ENCODE assay signal across 33 cellular contexts in genomic region chr17:74396567-74396966, GRCh38. TPM values are rescaled to one million over a fixed set of nuclear protein-coding genes. Genes with fewer than 3 reads are reported as not detected.
"Had no signal": no experiment of that assay in that cellular context is flagged by ENCODE, and none has a peak within 500 bp of the region (broad histone marks: within the 10 kb centered on the region; RNA-seq: fewer than 3 reads in every experiment).

No MANE protein-coding gene starts in this region.

- H3K27ac ChIP-seq: left lung, lower lobe of right lung, ovary, sigmoid colon, tibial nerve, uterus had no signal

- H3K4me1 Mint-ChIP-seq: naive thymus-derived CD8-positive, alpha-beta T cell; stimulated activated memory B cell treated with anti-CD40 and anti-IgM and Interleukin-4, amounts not matched to agents 10 μg/mL and 1 μg/mL and 100 μg/mL, for 72 hours; stimulated activated naive CD8-positive, alpha-beta T cell treated with anti-CD3 and anti-CD28 coated beads, Interleukin-15, amount 100 ng/mL, for 72 hours had no signal

- H3K36me3 ChIP-seq: left lung, lower lobe of right lung, ovary, sigmoid colon, tibial nerve, uterus had no signal

- H3K27ac Mint-ChIP-seq: naive thymus-derived CD8-positive, alpha-beta T cell; progenitor cell of endocrine pancreas; stimulated activated memory B cell treated with anti-CD40 and anti-IgM and Interleukin-4, amounts not matched to agents 10 μg/mL and 1 μg/mL and 100 μg/mL, for 72 hours; stimulated activated naive CD8-positive, alpha-beta T cell treated with anti-CD3 and anti-CD28 coated beads, Interleukin-15, amount 100 ng/mL, for 72 hours; type B pancreatic cell had no signal

- H3K9me3 Mint-ChIP-seq: immature natural killer cell; naive thymus-derived CD8-positive, alpha-beta T cell; stimulated activated memory B cell treated with anti-CD40 and anti-IgM and Interleukin-4, amounts not matched to agents 10 μg/mL and 1 μg/mL and 100 μg/mL, for 72 hours; stimulated activated naive CD8-positive, alpha-beta T cell treated with anti-CD3 and anti-CD28 coated beads, Interleukin-15, amount 100 ng/mL, for 72 hours; type B pancreatic cell had no signal

- H3K36me3 Mint-ChIP-seq: immature natural killer cell; naive thymus-derived CD8-positive, alpha-beta T cell; stimulated activated memory B cell treated with anti-CD40 and anti-IgM and Interleukin-4, amounts not matched to agents 10 μg/mL and 1 μg/mL and 100 μg/mL, for 72 hours; type B pancreatic cell had no signal

- H3K4me3 Mint-ChIP-seq: immature natural killer cell; naive thymus-derived CD8-positive, alpha-beta T cell; stimulated activated memory B cell treated with anti-CD40 and anti-IgM and Interleukin-4, amounts not matched to agents 10 μg/mL and 1 μg/mL and 100 μg/mL, for 72 hours; stimulated activated naive CD8-positive, alpha-beta T cell treated with anti-CD3 and anti-CD28 coated beads, Interleukin-15, amount 100 ng/mL, for 72 hours; type B pancreatic cell had no signal

- FAIRE-seq: islet of Langerhans, kidney had no signal

- H3K9me3 ChIP-seq: left lung, lower lobe of right lung, ovary, sigmoid colon, uterus had no signal

- ATAC-seq: left colon; left lung; lower lobe of right lung; naive thymus-derived CD8-positive, alpha-beta T cell; right cardiac atrium; stimulated activated memory B cell treated with anti-CD40 and anti-IgM and Interleukin-4, amounts not matched to agents 10 μg/mL and 1 μg/mL and 100 μg/mL, for 72 hours; stimulated activated naive CD8-positive, alpha-beta T cell treated with anti-CD3 and anti-CD28 coated beads, Interleukin-15, amount 100 ng/mL, for 72 hours had no signal

- H3K27me3 Mint-ChIP-seq: stimulated activated naive CD8-positive, alpha-beta T cell treated with anti-CD3 and anti-CD28 coated beads, Interleukin-15, amount 100 ng/mL, for 72 hours; type B pancreatic cell had no signal

- H3K4me3 ChIP-seq: left lung, lower lobe of right lung, ovary, sigmoid colon, smooth muscle cell, tibial nerve, uterus had no signal

- DNase-seq: hypothalamus; immature natural killer cell; kidney; left colon; left lung; lower lobe of right lung; mammary epithelial cell; mesenchymal stem cell; naive thymus-derived CD8-positive, alpha-beta T cell; ovary; retina; right cardiac atrium; sigmoid colon; stimulated activated CD4-positive, alpha-beta T cell treated with anti-CD3 and anti-CD28 coated beads, Interleukin-1b, Interleukin-23, amount 100 ng/mL, for 48 hours; stimulated activated CD4-positive, alpha-beta T cell treated with anti-CD3 and anti-CD28 coated beads, Interleukin-2, amount 100 ng/mL, for 48 hours; stimulated activated CD4-positive, alpha-beta T cell treated with anti-CD3 and anti-CD28 coated beads, Interleukin-4, amount 100 ng/mL, for 4 hours; stimulated activated CD8-positive, alpha-beta memory T cell treated with anti-CD3 and anti-CD28 coated beads, Interleukin-4, amount 100 ng/mL, for 48 hours; stimulated activated naive CD4-positive, alpha-beta T cell treated with Interleukin-2 at 50 U/mL for 16 hours; stimulated activated naive CD8-positive, alpha-beta T cell treated with anti-CD3 and anti-CD28 coated beads, Interleukin-15, amount 100 ng/mL, for 72 hours; substantia nigra; uterus had no signal

- H3K4me2 ChIP-seq: smooth muscle cell had no signal

- H3K27me3 ChIP-seq: left lung, ovary, sigmoid colon, tibial nerve, uterus had no signal

- H3K4me1 ChIP-seq: left lung, lower lobe of right lung, sigmoid colon, tibial nerve, uterus had no signal

RNA-seq across cellular contexts. Expression of gene GPR142, which starts 29.3 kb away (rescaled TPM):
- total RNA-seq: kidney; left lung; lower lobe of right lung; mammary epithelial cell; naive thymus-derived CD8-positive, alpha-beta T cell; omental fat pad; right cardiac atrium; smooth muscle cell; temporal lobe had no signal
- polyA plus RNA-seq: mammary epithelial cell, neural cell, right cardiac atrium, smooth muscle cell had no signal

RNA-seq across cellular contexts. Expression of gene BTBD17, which starts 34.9 kb away (rescaled TPM):
- total RNA-seq: kidney; left lung; liver; lower lobe of right lung; mammary epithelial cell; mucosa of gallbladder; naive thymus-derived CD8-positive, alpha-beta T cell; ovary; right cardiac atrium; sigmoid colon; smooth muscle cell; tibial nerve; ureter had no signal
- polyA plus RNA-seq: liver; mammary epithelial cell; naive thymus-derived CD8-positive, alpha-beta T cell; ovary; right cardiac atrium; smooth muscle cell had no signal

RNA-seq across cellular contexts. Expression of gene GPRC5C, which starts 35.3 kb away (rescaled TPM):
- total RNA-seq: naive thymus-derived CD8-positive, alpha-beta T cell had no signal
